In genomic region chr6:119449253-119450156, GRCh38 we compare ENCODE assay signal across 17 cellular contexts.
DNase-seq lines count a peak whose midpoint lies in the region; ATAC-seq and TF ChIP-seq lines count a peak whose summit lies in the region.
"Had no signal": no experiment of that assay in that cellular context is flagged by ENCODE, and none has a peak within 500 bp of the region (broad histone marks: within the 10 kb centered on the region; RNA-seq: fewer than 3 reads in every experiment).

No MANE protein-coding gene starts in this region.

- no peak overlapping the region for H3K9ac ChIP-seq in BLaER1
- H3K9ac ChIP-seq: parathyroid adenoma had no signal

- no peaks in the 10 kb centered on the region for H4K20me1 ChIP-seq in BLaER1

- H3K36me3 ChIP-seq in BLaER1, result no peaks in the 10 kb centered on the region
- H3K36me3 ChIP-seq in left lung, result no peaks in the 10 kb centered on the region
- H3K36me3 ChIP-seq: uterus had no signal

- H3K27ac ChIP-seq in BLaER1 (0 out of 2 replicates have a peak overlapping the region, but pooled peaks have one; percentile 2), left lung (peak overlapping the region in 1 of 2 donors; percentile 73)
- H3K27ac ChIP-seq: parathyroid adenoma, uterus had no signal

- H3K9me3 ChIP-seq in BLaER1 (peaks cover 27% of the 10 kb centered on the region), left lung (no peaks in the 10 kb centered on the region)
- H3K9me3 ChIP-seq: uterus had no signal

- no peak overlapping the region for H3K4me2 ChIP-seq in BLaER1

- H3K4me1 ChIP-seq in BLaER1 (peaks cover 61% of the 10 kb centered on the region), left lung (peaks cover 3 to 45% of the 10 kb centered on the region in 2 donors)
- H3K4me1 ChIP-seq: parathyroid adenoma had no signal

- intact Hi-C loops in left lung (cut with DNase I), result no loop called here

- TF ChIP-seq CTCF in left lung (IDR thresholded peaks at IDR 0.05), result no peak

- peak; percentile 25 for ATAC-seq in HG02798 (IDR thresholded peaks at IDR 0.05; ENCODE audit: poor library complexity, unreplicated experiment)
- peak; percentile 32 for ATAC-seq in left lung
- ATAC-seq in HG03521 (IDR thresholded peaks at IDR 0.05; ENCODE audit: unreplicated experiment), result no peak
- no peak for ATAC-seq in HG03135 (IDR thresholded peaks at IDR 0.05; ENCODE audit: unreplicated experiment)

- no peak overlapping the region for H3K4me3 ChIP-seq in BLaER1
- H3K4me3 ChIP-seq in left lung, result no peak overlapping the region
- H3K4me3 ChIP-seq: uterus had no signal

- H3K27me3 ChIP-seq in BLaER1 (no peaks in the 10 kb centered on the region), left lung (no peaks in the 10 kb centered on the region)
- H3K27me3 ChIP-seq: uterus had no signal

- DNase-seq in SKM-1 (lab: John Stamatoyannopoulos, UW; ENCODE audit: unreplicated experiment) (peak; percentile 90), left lung (no peak), NCI-H2171 treated with DMSO at 0.1 percent for 48 hours (lab: John Stamatoyannopoulos, UW) (no peak), GDM1 (lab: John Stamatoyannopoulos, UW) (no peak)
- DNase-seq: activated CD4-positive, alpha-beta T cell treated with anti-CD3 and anti-CD28 coated beads, Interleukin-2, amount 50 U/mL, for 1 hour; activated T-cell treated with anti-CD3 and anti-CD28 coated beads, Interleukin-2, amount 50 U/mL, for 48 hours; amniotic stem cell; cortex of kidney; Karpas-422; mesendoderm; NCI-H2081 treated with DMSO at 0.1 percent for 48 hours; uterus had no signal

Comparison
In these comparisons a context has a peak if more than half of its experiments do, and no peak if none do; other contexts are left out.
1. ATAC-seq: peak in HG02798 (single experiment) and left lung (single experiment); none in HG03521 (single experiment) and HG03135 (single experiment).